1 cellular context compared by ENCODE assay signal in the genomic region with DNA sequence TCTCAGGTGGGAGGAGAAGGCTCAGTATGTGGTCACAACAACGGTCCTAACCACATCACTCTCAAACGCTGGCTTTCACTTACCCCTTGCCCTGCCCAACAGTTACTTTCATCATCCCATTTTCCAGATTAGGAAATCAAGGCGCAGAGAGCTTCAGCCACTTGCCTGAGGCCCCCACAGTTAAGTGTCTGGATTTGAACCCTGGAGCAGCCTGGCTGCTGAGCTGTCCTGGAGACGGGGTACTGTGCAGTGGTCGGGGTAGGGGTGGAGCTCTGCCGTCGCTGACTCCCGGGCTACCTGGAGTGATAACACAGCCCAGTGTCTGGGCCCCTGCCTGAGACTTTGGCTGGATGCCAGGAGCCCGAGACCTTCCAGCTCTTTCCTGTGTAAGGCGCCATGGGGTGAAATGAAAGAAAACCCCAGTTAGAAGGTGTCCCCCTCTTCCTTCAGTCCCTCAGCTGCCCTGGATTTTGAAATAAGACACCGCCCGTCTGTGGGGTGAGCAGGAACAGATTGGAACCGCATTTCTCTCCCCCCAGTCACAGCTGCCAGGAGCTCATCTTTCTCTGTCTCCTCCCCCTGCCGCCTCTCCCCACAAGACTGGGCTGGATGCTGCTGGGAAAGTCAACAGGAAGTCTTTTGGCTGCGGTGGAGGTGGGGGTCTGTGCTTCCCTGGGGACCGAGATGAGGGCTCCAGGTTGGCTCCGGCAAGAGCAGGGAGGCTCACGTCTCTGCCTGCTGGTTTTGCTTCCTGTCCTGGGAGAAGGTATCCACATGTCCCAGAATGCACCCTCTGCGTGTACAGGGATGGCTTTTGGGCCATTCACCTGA.
A peak's percentile ranks its signal among the peaks of the same experiment; 100 is the strongest.
TF ChIP-seq lines count a peak whose summit lies in the region.

No MANE protein-coding gene starts in this region.

TF ChIP-seq in K562, 482 proteins besides CTCF, POLR2A, EP300 and RAD21 (continued from another document and continues in another):
- TF ChIP-seq THAP12 (CRISPR knock-in tag; IDR thresholded peaks at IDR 0.05) (no peak), SMARCC2 (IDR thresholded peaks at IDR 0.05; ENCODE audit: low read depth) (no peak), BHLHE40 (IDR thresholded peaks at IDR 0.05; ENCODE audit: low read length) (0 out of 2 replicates have a peak, but pooled peaks have one; percentile 10), MAZ (CRISPR knock-in tag; conservative IDR thresholded peaks at IDR 0.05 in 1 of 2, IDR thresholded peaks at IDR 0.05 in 1 of 2) (peak in 1 of 2 experiments; percentile 52; a peak in 1 of 4 replicates), PML (IDR thresholded peaks at IDR 0.05; ENCODE audit: low read length) (no peak), KDM5B (IDR thresholded peaks at IDR 0.05; ENCODE audit: insufficient replicate concordance, low read depth, low read length) (no peak), HDAC2 (IDR thresholded peaks at IDR 0.05) (peak; percentile 69; the same call in 1 of the 2 replicates), C11orf30 (IDR thresholded peaks at IDR 0.05; ENCODE audit: low read depth) (no peak), RBBP5 (IDR thresholded peaks at IDR 0.05; ENCODE audit: borderline replicate concordance, insufficient read depth, low read length, poor library complexity, severe bottlenecking) (no peak), SMAD4 (CRISPR knock-in tag; conservative IDR thresholded peaks at IDR 0.05) (peak; percentile 64; the same call in 1 of the 2 replicates), ZNF717 (CRISPR knock-in tag; IDR thresholded peaks at IDR 0.05) (no peak), ZFP36 (IDR thresholded peaks at IDR 0.05; ENCODE audit: low read depth, low read length, partially characterized antibody) (no peak), HDAC6 (IDR thresholded peaks at IDR 0.05; ENCODE audit: low read depth, low read length) (no peak), HLTF (IDR thresholded peaks at IDR 0.05) (no peak), MCM2 (IDR thresholded peaks at IDR 0.05; ENCODE audit: low read depth) (no peak), ZNF212 (CRISPR knock-in tag; IDR thresholded peaks at IDR 0.05) (no peak), MCM7 (IDR thresholded peaks at IDR 0.05) (no peak), PHF8 (IDR thresholded peaks at IDR 0.05; ENCODE audit: borderline replicate concordance, low read length) (no peak), STAG1 (CRISPR knock-in tag; IDR thresholded peaks at IDR 0.05; ENCODE audit: borderline replicate concordance) (no peak), YY1 (IDR thresholded peaks at IDR 0.05; ENCODE audit: borderline replicate concordance in 1 of 3, control insufficient read depth in 1 of 3, extremely low read depth in 1 of 3, insufficient read depth in 3 of 3, insufficient read length in 1 of 3, insufficient replicate concordance in 2 of 3, low read depth in 1 of 3, low read length in 2 of 3) (no peak), GTF2F1 (IDR thresholded peaks at IDR 0.05; ENCODE audit: low read depth, low read length) (no peak), MYC (IDR thresholded peaks at IDR 0.05; ENCODE audit: low read depth, low read length) (no peak), MYC (CRISPR knock-in tag; IDR thresholded peaks at IDR 0.05; ENCODE audit: borderline replicate concordance, low read depth) (no peak), RCOR1 (IDR thresholded peaks at IDR 0.05; ENCODE audit: borderline replicate concordance in 1 of 2, low read depth in 2 of 2, low read length in 2 of 2) (0 out of 4 replicates have a peak, but pooled peaks of 1 of the 2 experiments have one; percentile 4), CREBBP (IDR thresholded peaks at IDR 0.05; ENCODE audit: low read depth, low read length) (no peak), KLF6 (CRISPR knock-in tag; IDR thresholded peaks at IDR 0.05; ENCODE audit: borderline replicate concordance) (no peak), ZNF165 (CRISPR knock-in tag; IDR thresholded peaks at IDR 0.05; ENCODE audit: borderline replicate concordance) (no peak)
- TF ChIP-seq, protein P1, sequence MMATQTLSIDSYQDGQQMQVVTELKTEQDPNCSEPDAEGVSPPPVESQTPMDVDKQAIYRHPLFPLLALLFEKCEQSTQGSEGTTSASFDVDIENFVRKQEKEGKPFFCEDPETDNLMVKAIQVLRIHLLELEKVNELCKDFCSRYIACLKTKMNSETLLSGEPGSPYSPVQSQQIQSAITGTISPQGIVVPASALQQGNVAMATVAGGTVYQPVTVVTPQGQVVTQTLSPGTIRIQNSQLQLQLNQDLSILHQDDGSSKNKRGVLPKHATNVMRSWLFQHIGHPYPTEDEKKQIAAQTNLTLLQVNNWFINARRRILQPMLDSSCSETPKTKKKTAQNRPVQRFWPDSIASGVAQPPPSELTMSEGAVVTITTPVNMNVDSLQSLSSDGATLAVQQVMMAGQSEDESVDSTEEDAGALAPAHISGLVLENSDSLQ (IDR thresholded peaks at IDR 0.05): peak; percentile 24; the same call in 1 of the 2 replicates
- TF ChIP-seq, protein P2, sequence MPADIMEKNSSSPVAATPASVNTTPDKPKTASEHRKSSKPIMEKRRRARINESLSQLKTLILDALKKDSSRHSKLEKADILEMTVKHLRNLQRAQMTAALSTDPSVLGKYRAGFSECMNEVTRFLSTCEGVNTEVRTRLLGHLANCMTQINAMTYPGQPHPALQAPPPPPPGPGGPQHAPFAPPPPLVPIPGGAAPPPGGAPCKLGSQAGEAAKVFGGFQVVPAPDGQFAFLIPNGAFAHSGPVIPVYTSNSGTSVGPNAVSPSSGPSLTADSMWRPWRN (IDR thresholded peaks at IDR 0.05; ENCODE audit: low read depth): no peak
- TF ChIP-seq, protein P3, sequence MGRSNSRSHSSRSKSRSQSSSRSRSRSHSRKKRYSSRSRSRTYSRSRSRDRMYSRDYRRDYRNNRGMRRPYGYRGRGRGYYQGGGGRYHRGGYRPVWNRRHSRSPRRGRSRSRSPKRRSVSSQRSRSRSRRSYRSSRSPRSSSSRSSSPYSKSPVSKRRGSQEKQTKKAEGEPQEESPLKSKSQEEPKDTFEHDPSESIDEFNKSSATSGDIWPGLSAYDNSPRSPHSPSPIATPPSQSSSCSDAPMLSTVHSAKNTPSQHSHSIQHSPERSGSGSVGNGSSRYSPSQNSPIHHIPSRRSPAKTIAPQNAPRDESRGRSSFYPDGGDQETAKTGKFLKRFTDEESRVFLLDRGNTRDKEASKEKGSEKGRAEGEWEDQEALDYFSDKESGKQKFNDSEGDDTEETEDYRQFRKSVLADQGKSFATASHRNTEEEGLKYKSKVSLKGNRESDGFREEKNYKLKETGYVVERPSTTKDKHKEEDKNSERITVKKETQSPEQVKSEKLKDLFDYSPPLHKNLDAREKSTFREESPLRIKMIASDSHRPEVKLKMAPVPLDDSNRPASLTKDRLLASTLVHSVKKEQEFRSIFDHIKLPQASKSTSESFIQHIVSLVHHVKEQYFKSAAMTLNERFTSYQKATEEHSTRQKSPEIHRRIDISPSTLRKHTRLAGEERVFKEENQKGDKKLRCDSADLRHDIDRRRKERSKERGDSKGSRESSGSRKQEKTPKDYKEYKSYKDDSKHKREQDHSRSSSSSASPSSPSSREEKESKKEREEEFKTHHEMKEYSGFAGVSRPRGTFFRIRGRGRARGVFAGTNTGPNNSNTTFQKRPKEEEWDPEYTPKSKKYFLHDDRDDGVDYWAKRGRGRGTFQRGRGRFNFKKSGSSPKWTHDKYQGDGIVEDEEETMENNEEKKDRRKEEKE (IDR thresholded peaks at IDR 0.05; ENCODE audit: borderline replicate concordance in 1 of 2, control insufficient read depth in 1 of 2, low read depth in 2 of 2, low read length in 1 of 2): no peak
- TF ChIP-seq, protein P4, sequence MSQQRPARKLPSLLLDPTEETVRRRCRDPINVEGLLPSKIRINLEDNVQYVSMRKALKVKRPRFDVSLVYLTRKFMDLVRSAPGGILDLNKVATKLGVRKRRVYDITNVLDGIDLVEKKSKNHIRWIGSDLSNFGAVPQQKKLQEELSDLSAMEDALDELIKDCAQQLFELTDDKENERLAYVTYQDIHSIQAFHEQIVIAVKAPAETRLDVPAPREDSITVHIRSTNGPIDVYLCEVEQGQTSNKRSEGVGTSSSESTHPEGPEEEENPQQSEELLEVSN (IDR thresholded peaks at IDR 0.05; ENCODE audit: borderline replicate concordance in 1 of 2, extremely low read depth in 1 of 2, insufficient read depth in 1 of 2, insufficient read length in 1 of 2, low read depth in 1 of 2, low read length in 1 of 2, poor library complexity in 1 of 2, severe bottlenecking in 1 of 2): no peak
- TF ChIP-seq, protein P5, sequence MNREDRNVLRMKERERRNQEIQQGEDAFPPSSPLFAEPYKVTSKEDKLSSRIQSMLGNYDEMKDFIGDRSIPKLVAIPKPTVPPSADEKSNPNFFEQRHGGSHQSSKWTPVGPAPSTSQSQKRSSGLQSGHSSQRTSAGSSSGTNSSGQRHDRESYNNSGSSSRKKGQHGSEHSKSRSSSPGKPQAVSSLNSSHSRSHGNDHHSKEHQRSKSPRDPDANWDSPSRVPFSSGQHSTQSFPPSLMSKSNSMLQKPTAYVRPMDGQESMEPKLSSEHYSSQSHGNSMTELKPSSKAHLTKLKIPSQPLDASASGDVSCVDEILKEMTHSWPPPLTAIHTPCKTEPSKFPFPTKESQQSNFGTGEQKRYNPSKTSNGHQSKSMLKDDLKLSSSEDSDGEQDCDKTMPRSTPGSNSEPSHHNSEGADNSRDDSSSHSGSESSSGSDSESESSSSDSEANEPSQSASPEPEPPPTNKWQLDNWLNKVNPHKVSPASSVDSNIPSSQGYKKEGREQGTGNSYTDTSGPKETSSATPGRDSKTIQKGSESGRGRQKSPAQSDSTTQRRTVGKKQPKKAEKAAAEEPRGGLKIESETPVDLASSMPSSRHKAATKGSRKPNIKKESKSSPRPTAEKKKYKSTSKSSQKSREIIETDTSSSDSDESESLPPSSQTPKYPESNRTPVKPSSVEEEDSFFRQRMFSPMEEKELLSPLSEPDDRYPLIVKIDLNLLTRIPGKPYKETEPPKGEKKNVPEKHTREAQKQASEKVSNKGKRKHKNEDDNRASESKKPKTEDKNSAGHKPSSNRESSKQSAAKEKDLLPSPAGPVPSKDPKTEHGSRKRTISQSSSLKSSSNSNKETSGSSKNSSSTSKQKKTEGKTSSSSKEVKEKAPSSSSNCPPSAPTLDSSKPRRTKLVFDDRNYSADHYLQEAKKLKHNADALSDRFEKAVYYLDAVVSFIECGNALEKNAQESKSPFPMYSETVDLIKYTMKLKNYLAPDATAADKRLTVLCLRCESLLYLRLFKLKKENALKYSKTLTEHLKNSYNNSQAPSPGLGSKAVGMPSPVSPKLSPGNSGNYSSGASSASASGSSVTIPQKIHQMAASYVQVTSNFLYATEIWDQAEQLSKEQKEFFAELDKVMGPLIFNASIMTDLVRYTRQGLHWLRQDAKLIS (CRISPR knock-in tag; IDR thresholded peaks at IDR 0.05): no peak
- TF ChIP-seq, protein P6, sequence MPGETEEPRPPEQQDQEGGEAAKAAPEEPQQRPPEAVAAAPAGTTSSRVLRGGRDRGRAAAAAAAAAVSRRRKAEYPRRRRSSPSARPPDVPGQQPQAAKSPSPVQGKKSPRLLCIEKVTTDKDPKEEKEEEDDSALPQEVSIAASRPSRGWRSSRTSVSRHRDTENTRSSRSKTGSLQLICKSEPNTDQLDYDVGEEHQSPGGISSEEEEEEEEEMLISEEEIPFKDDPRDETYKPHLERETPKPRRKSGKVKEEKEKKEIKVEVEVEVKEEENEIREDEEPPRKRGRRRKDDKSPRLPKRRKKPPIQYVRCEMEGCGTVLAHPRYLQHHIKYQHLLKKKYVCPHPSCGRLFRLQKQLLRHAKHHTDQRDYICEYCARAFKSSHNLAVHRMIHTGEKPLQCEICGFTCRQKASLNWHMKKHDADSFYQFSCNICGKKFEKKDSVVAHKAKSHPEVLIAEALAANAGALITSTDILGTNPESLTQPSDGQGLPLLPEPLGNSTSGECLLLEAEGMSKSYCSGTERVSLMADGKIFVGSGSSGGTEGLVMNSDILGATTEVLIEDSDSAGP (CRISPR knock-in tag; IDR thresholded peaks at IDR 0.05): no peak
- TF ChIP-seq, protein P7, sequence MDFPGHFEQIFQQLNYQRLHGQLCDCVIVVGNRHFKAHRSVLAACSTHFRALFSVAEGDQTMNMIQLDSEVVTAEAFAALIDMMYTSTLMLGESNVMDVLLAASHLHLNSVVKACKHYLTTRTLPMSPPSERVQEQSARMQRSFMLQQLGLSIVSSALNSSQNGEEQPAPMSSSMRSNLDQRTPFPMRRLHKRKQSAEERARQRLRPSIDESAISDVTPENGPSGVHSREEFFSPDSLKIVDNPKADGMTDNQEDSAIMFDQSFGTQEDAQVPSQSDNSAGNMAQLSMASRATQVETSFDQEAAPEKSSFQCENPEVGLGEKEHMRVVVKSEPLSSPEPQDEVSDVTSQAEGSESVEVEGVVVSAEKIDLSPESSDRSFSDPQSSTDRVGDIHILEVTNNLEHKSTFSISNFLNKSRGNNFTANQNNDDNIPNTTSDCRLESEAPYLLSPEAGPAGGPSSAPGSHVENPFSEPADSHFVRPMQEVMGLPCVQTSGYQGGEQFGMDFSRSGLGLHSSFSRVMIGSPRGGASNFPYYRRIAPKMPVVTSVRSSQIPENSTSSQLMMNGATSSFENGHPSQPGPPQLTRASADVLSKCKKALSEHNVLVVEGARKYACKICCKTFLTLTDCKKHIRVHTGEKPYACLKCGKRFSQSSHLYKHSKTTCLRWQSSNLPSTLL (IDR thresholded peaks at IDR 0.05): no peak
- TF ChIP-seq, protein P8, sequence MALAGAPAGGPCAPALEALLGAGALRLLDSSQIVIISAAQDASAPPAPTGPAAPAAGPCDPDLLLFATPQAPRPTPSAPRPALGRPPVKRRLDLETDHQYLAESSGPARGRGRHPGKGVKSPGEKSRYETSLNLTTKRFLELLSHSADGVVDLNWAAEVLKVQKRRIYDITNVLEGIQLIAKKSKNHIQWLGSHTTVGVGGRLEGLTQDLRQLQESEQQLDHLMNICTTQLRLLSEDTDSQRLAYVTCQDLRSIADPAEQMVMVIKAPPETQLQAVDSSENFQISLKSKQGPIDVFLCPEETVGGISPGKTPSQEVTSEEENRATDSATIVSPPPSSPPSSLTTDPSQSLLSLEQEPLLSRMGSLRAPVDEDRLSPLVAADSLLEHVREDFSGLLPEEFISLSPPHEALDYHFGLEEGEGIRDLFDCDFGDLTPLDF (CRISPR knock-in tag; IDR thresholded peaks at IDR 0.05): no peak
